26 cellular contexts compared by ENCODE assay signal in genomic region chr15:74039656-74040010, GRCh38. TPM values are rescaled to one million over a fixed set of nuclear protein-coding genes. Genes with fewer than 3 reads are reported as not detected.
DNase-seq lines count a peak whose midpoint lies in the region; ATAC-seq and TF ChIP-seq lines count a peak whose summit lies in the region.
"Had no signal": no experiment of that assay in that cellular context is flagged by ENCODE, and none has a peak within 500 bp of the region (broad histone marks: within the 10 kb centered on the region; RNA-seq: fewer than 3 reads in every experiment).

No MANE protein-coding gene starts in this region.

- H3K27me3 ChIP-seq in heart right ventricle (no peaks in the 10 kb centered on the region), endodermal cell (ENCODE audit: control insufficient read depth, insufficient read depth, low read length, poor library complexity, severe bottlenecking) (no peaks in the 10 kb centered on the region), osteoblast (ENCODE audit: insufficient read depth, low read length) (no peaks in the 10 kb centered on the region), uterus (no peaks in the 10 kb centered on the region)
- H3K27me3 ChIP-seq: BLaER1 treated with 17β-estradiol and CSF1 and Interleukin-3, amounts not matched to agents 10 nM and 100 nM had no signal

- H3K27ac ChIP-seq in heart right ventricle (peak overlapping the region in 8 of 10 donors; percentile 67 to 85 (median 78)), endodermal cell (ENCODE audit: low read depth, low read length) (no peak overlapping the region), osteoblast (ENCODE audit: low read depth, low read length) (peak overlapping the region; percentile 84), uterus (peak overlapping the region; percentile 10 to 24)
- H3K27ac ChIP-seq: BLaER1 treated with 17β-estradiol and CSF1 and Interleukin-3, amounts not matched to agents 10 nM and 100 nM had no signal

- no peak overlapping the region for H3K4me3 Mint-ChIP-seq in endodermal cell
- H3K4me3 Mint-ChIP-seq in activated CD8-positive, alpha-beta memory T cell treated with anti-CD3 and anti-CD28 coated beads, Interleukin-2, amount 10 ng/mL, durations not matched to agents 7 days and 5 days: no peak overlapping the region
- H3K4me3 Mint-ChIP-seq: activated CD4-positive, alpha-beta memory T cell treated with anti-CD3 and anti-CD28 coated beads for 36 hours; GM23338; mesothelial cell of epicardium; natural killer cell treated with Interleukin-12 subunit alpha and Interleukin-12 subunit beta and Interleukin-15 and Interleukin-18, amount 100 ng/mL, for 72 hours; stimulated activated naive CD8-positive, alpha-beta T cell treated with anti-CD3 and anti-CD28 coated beads, Interleukin-15, Interleukin-2, amounts not matched to agents 100 ng/mL and 50 ng/mL, for 24 hours had no signal

- H3K4me3 ChIP-seq in heart right ventricle (no peak overlapping the region), endodermal cell (ENCODE audit: low read length) (no peak overlapping the region), osteoblast (ENCODE audit: insufficient read depth, low read length) (no peak overlapping the region), uterus (no peak overlapping the region)
- H3K4me3 ChIP-seq: BLaER1 treated with 17β-estradiol and CSF1 and Interleukin-3, amounts not matched to agents 10 nM and 100 nM; GM23338 had no signal

- H3K4me1 Mint-ChIP-seq in endodermal cell: peaks cover 6% of the 10 kb centered on the region
- H3K4me1 Mint-ChIP-seq in activated CD8-positive, alpha-beta memory T cell treated with anti-CD3 and anti-CD28 coated beads, Interleukin-2, amount 10 ng/mL, durations not matched to agents 7 days and 5 days: no peaks in the 10 kb centered on the region

- no peak for TF ChIP-seq POLR2A in uterus (IDR thresholded peaks at IDR 0.05)

- DNase-seq in heart right ventricle (no peak), left ventricle myocardium superior (no peak), endodermal cell (peak; percentile 27), osteoblast (ENCODE audit: insufficient read length, low spot score, missing footprints) (no peak), uterus (no peak), amygdala (lab: John Stamatoyannopoulos, UW) (no peak), omental fat pad (ENCODE audit: low spot score) (no peak)
- no peak for DNase-seq in activated CD8-positive, alpha-beta memory T cell treated with anti-CD3 and anti-CD28 coated beads, Interleukin-2, amount 10 ng/mL, durations not matched to agents 7 days and 5 days
- DNase-seq: activated CD4-positive, alpha-beta memory T cell treated with anti-CD3 and anti-CD28 coated beads for 36 hours; activated naive CD4-positive, alpha-beta T cell treated with anti-CD3 and anti-CD28 coated beads, Interleukin-2, amount 50 U/mL, for 16 hours; activated T-cell treated with anti-CD3 and anti-CD28 coated beads, Interleukin-2, amount 50 U/mL, for 48 hours; effector memory CD4-positive, alpha-beta T cell; NCI-H1048; NCI-H2029; NCI-H345; stimulated activated CD4-positive, alpha-beta T cell treated with anti-CD3 and anti-CD28 coated beads, Interleukin-4, amount 100 ng/mL, for 1 hour; trophoblast cell had no signal

- H3K79me2 ChIP-seq in osteoblast (ENCODE audit: insufficient read depth, low read length): no peaks in the 10 kb centered on the region

- H3K36me3 Mint-ChIP-seq in endodermal cell (ENCODE audit: low read depth): peaks cover 6% of the 10 kb centered on the region
- peaks cover 21% of the 10 kb centered on the region for H3K36me3 Mint-ChIP-seq in activated CD8-positive, alpha-beta memory T cell treated with anti-CD3 and anti-CD28 coated beads, Interleukin-2, amount 10 ng/mL, durations not matched to agents 7 days and 5 days

- H3K4me2 ChIP-seq in osteoblast (ENCODE audit: insufficient read depth, low read length): peak overlapping the region; percentile 50
- H3K4me2 ChIP-seq: BLaER1 treated with 17β-estradiol and CSF1 and Interleukin-3, amounts not matched to agents 10 nM and 100 nM; GM23338 had no signal

- 69 to 82% methylated on average over 5 of the region's 5 CpGs for WGBS in heart right ventricle, 2 donors
- WGBS in endodermal cell (ENCODE audit: insufficient coverage in 1 of 2, insufficient read length in 1 of 2), 2 experiments: 90 to 96% methylated on average over 4 to 5 of the region's 5 CpGs

- H3K4me1 ChIP-seq in heart right ventricle (peaks cover 20 to 74% (median 52%) of the 10 kb centered on the region in 9 donors), endodermal cell (ENCODE audit: control insufficient read depth, insufficient read depth, low read length) (no peaks in the 10 kb centered on the region), osteoblast (ENCODE audit: insufficient read depth, low read length) (peaks cover 34% of the 10 kb centered on the region), uterus (peaks cover 0 to 15% of the 10 kb centered on the region in 2 donors)

- intact Hi-C loops in heart right ventricle (cut with DNase I) (loop anchor here in 7 of 10 donors (5.0 to 10.0 kb wide), 4 partner anchors 45 to 67 kb away; partner anchors contain the start of genes PML (in 2 of the 7) and STOML1 (in 2 of the 7)), left ventricle myocardium superior (cut with micrococcal nuclease) (no loop called here), uterus (cut with DNase I; ENCODE audit: low total_unique reads) (loop anchor here (10.0 kb wide), 1 partner anchor 65 kb away; no protein-coding TSS in a partner anchor)

- no peak overlapping the region for H3K27ac Mint-ChIP-seq in endodermal cell
- no peak overlapping the region for H3K27ac Mint-ChIP-seq in activated CD8-positive, alpha-beta memory T cell treated with anti-CD3 and anti-CD28 coated beads, Interleukin-2, amount 10 ng/mL, durations not matched to agents 7 days and 5 days
- H3K27ac Mint-ChIP-seq: activated CD4-positive, alpha-beta memory T cell treated with anti-CD3 and anti-CD28 coated beads for 36 hours; GM23338; mesothelial cell of epicardium; progenitor cell of endocrine pancreas; stimulated activated naive CD8-positive, alpha-beta T cell treated with anti-CD3 and anti-CD28 coated beads, Interleukin-15, Interleukin-2, amounts not matched to agents 100 ng/mL and 50 ng/mL, for 24 hours had no signal

- TF ChIP-seq CTCF in heart right ventricle (IDR thresholded peaks at IDR 0.05) (no peak), endodermal cell (conservative IDR thresholded peaks at IDR 0.05) (no peak), osteoblast (IDR thresholded peaks at IDR 0.05; ENCODE audit: extremely low read depth, low read depth, low read length) (no peak), uterus (IDR thresholded peaks at IDR 0.05) (no peak), omental fat pad (IDR thresholded peaks at IDR 0.05) (no peak)

- peaks cover 3% of the 10 kb centered on the region for H4K20me1 ChIP-seq in osteoblast (ENCODE audit: insufficient read depth, low read length)

- H3K27me3 Mint-ChIP-seq in endodermal cell (ENCODE audit: insufficient read depth): peaks cover 3% of the 10 kb centered on the region
- H3K27me3 Mint-ChIP-seq in activated CD8-positive, alpha-beta memory T cell treated with anti-CD3 and anti-CD28 coated beads, Interleukin-2, amount 10 ng/mL, durations not matched to agents 7 days and 5 days: no peaks in the 10 kb centered on the region
- H3K27me3 Mint-ChIP-seq: activated CD4-positive, alpha-beta memory T cell treated with anti-CD3 and anti-CD28 coated beads for 36 hours; natural killer cell treated with Interleukin-12 subunit alpha and Interleukin-12 subunit beta and Interleukin-15 and Interleukin-18, amount 100 ng/mL, for 72 hours; progenitor cell of endocrine pancreas; stimulated activated naive CD8-positive, alpha-beta T cell treated with anti-CD3 and anti-CD28 coated beads, Interleukin-15, Interleukin-2, amounts not matched to agents 100 ng/mL and 50 ng/mL, for 24 hours had no signal

- no peaks in the 10 kb centered on the region for H3K9me3 ChIP-seq in heart right ventricle
- no peaks in the 10 kb centered on the region for H3K9me3 ChIP-seq in endodermal cell (ENCODE audit: control insufficient read depth, low read length)
- H3K9me3 ChIP-seq in osteoblast (ENCODE audit: low read depth, low read length): no peaks in the 10 kb centered on the region
- H3K9me3 ChIP-seq in uterus: no peaks in the 10 kb centered on the region
- H3K9me3 ChIP-seq: BLaER1 treated with 17β-estradiol and CSF1 and Interleukin-3, amounts not matched to agents 10 nM and 100 nM had no signal

- no peak overlapping the region for H2AFZ ChIP-seq in osteoblast (ENCODE audit: low read length)
- H2AFZ ChIP-seq: GM23338 had no signal

- H3K36me3 ChIP-seq in heart right ventricle: peaks cover 0 to 71% (median 18%) of the 10 kb centered on the region in 9 donors
- no peaks in the 10 kb centered on the region for H3K36me3 ChIP-seq in endodermal cell (ENCODE audit: control insufficient read depth, insufficient read depth, low read length)
- peaks cover 48% of the 10 kb centered on the region for H3K36me3 ChIP-seq in osteoblast (ENCODE audit: insufficient read depth, low read length)
- no peaks in the 10 kb centered on the region for H3K36me3 ChIP-seq in uterus

- no peak for ATAC-seq in heart right ventricle
- ATAC-seq in left ventricle myocardium superior: no peak
- no peak for ATAC-seq in activated CD8-positive, alpha-beta memory T cell treated with anti-CD3 and anti-CD28 coated beads, Interleukin-2, amount 10 ng/mL, durations not matched to agents 7 days and 5 days
- no peak for ATAC-seq in omental fat pad (ENCODE audit: low FRiP score)
- ATAC-seq: GM23338; natural killer cell treated with Interleukin-12 subunit alpha and Interleukin-12 subunit beta and Interleukin-15 and Interleukin-18, amount 100 ng/mL, for 72 hours had no signal

- CTCF ChIA-PET in activated CD8-positive, alpha-beta memory T cell treated with anti-CD3 and anti-CD28 coated beads, Interleukin-2, amount 10 ng/mL, durations not matched to agents 7 days and 5 days (lab: Charles Lee): interaction anchor here (2.0 to 4.5 kb wide), 3 partner anchors 8 to 66 kb away, joined by 9 to 29 read pairs (median 9); no protein-coding TSS in a partner anchor

- H3K9ac ChIP-seq in endodermal cell (ENCODE audit: extremely low read depth, low read length, poor library complexity, severe bottlenecking): no peak overlapping the region
- H3K9ac ChIP-seq: BLaER1 treated with 17β-estradiol and CSF1 and Interleukin-3, amounts not matched to agents 10 nM and 100 nM had no signal

- no peaks in the 10 kb centered on the region for H3K9me3 Mint-ChIP-seq in endodermal cell
- H3K9me3 Mint-ChIP-seq in activated CD8-positive, alpha-beta memory T cell treated with anti-CD3 and anti-CD28 coated beads, Interleukin-2, amount 10 ng/mL, durations not matched to agents 7 days and 5 days (ENCODE audit: low read depth): no peaks in the 10 kb centered on the region
- H3K9me3 Mint-ChIP-seq: activated CD4-positive, alpha-beta memory T cell treated with anti-CD3 and anti-CD28 coated beads for 36 hours; GM23338; mesothelial cell of epicardium; natural killer cell treated with Interleukin-12 subunit alpha and Interleukin-12 subunit beta and Interleukin-15 and Interleukin-18, amount 100 ng/mL, for 72 hours; stimulated activated naive CD8-positive, alpha-beta T cell treated with anti-CD3 and anti-CD28 coated beads, Interleukin-15, Interleukin-2, amounts not matched to agents 100 ng/mL and 50 ng/mL, for 24 hours had no signal

RNA-seq across cellular contexts. Expression of gene GOLGA6A, which starts 42.7 kb away (rescaled TPM):
- total RNA-seq in heart right ventricle: not detected
- not detected for polyA plus RNA-seq in heart right ventricle
- not detected for total RNA-seq in left ventricle myocardium superior
- under 1 TPM; 0.75 to 0.86 TPM for total RNA-seq in endodermal cell
- 0.14 TPM for polyA plus RNA-seq in endodermal cell (2013, experiment 1 of 2)
- polyA plus RNA-seq in endodermal cell (2013, experiment 2 of 2): 0.12 TPM
- under 0.01 TPM in 1 of 2 replicates, not detected in the other for total RNA-seq in osteoblast
- total RNA-seq in uterus: under 1 TPM in 1 of 4 donors, not detected in 3; 0.58 TPM
- total RNA-seq in activated CD8-positive, alpha-beta memory T cell treated with anti-CD3 and anti-CD28 coated beads, Interleukin-2, amount 10 ng/mL, durations not matched to agents 7 days and 5 days: not detected
- not detected for total RNA-seq in omental fat pad
- total RNA-seq: A673; activated CD4-positive, alpha-beta memory T cell treated with anti-CD3 and anti-CD28 coated beads for 36 hours; Daoy; glomerular endothelial cell; natural killer cell treated with Interleukin-12 subunit alpha and Interleukin-12 subunit beta and Interleukin-15 and Interleukin-18, amount 100 ng/mL, for 72 hours had no signal

RNA-seq across cellular contexts. Expression of gene PML, which starts 45.1 kb away (rescaled TPM):
- total RNA-seq in heart right ventricle: 10 to 100 TPM; 17.9 to 50.1 (median 22.5) TPM
- polyA plus RNA-seq in heart right ventricle: 10 to 100 TPM; 18.4 to 32.0 TPM
- total RNA-seq in left ventricle myocardium superior: 20.8 TPM
- 10 to 100 TPM; 26.5 to 28.9 TPM for total RNA-seq in endodermal cell
- polyA plus RNA-seq in endodermal cell (2013, experiment 1 of 2): 25.5 TPM
- 23.7 TPM for polyA plus RNA-seq in endodermal cell (2013, experiment 2 of 2)
- 46.7 and 50.7 TPM in 2 replicates for total RNA-seq in osteoblast
- total RNA-seq in uterus: 100 to 1,000 TPM in 2 of 4 donors, 10 to 100 TPM in 2; 39.0 to 118 (median 78.3) TPM
- total RNA-seq in activated CD8-positive, alpha-beta memory T cell treated with anti-CD3 and anti-CD28 coated beads, Interleukin-2, amount 10 ng/mL, durations not matched to agents 7 days and 5 days: 100 to 1,000 TPM; 104 to 152 TPM
- 100 to 1,000 TPM in 2 of 4 donors, 10 to 100 TPM in 2; 39.3 to 172 (median 86.5) TPM for total RNA-seq in omental fat pad

RNA-seq across cellular contexts. Expression of gene STOML1, which starts 47.5 kb away (rescaled TPM):
- total RNA-seq in heart right ventricle: 10 to 100 TPM; 21.1 to 38.4 (median 27.2) TPM
- 10 to 100 TPM; 33.1 to 35.0 TPM for polyA plus RNA-seq in heart right ventricle
- total RNA-seq in left ventricle myocardium superior: 26.9 TPM
- 1 to 10 TPM; 4.4 to 5.5 TPM for total RNA-seq in endodermal cell
- polyA plus RNA-seq in endodermal cell (2013, experiment 1 of 2): 7.9 TPM
- polyA plus RNA-seq in endodermal cell (2013, experiment 2 of 2): 6.8 TPM
- 14.1 and 15.0 TPM in 2 replicates for total RNA-seq in osteoblast
- total RNA-seq in uterus: 10 to 100 TPM in 2 of 4 donors, 1 to 10 TPM in 2; 4.4 to 16.6 (median 8.3) TPM
- 1 to 10 TPM; 7.9 to 8.6 TPM for total RNA-seq in activated CD8-positive, alpha-beta memory T cell treated with anti-CD3 and anti-CD28 coated beads, Interleukin-2, amount 10 ng/mL, durations not matched to agents 7 days and 5 days
- 10 to 100 TPM in 3 of 4 donors, 1 to 10 TPM in 1; 9.8 to 24.0 (median 15.9) TPM for total RNA-seq in omental fat pad
